ENCODE assay signal across 16 cellular contexts in genomic region chr16:15993946-15994665, GRCh38. TPM values are rescaled to one million over a fixed set of nuclear protein-coding genes. Genes with fewer than 3 reads are reported as not detected.
A peak's percentile ranks its signal among the peaks of the same experiment; 100 is the strongest.
DNase-seq lines count a peak whose midpoint lies in the region; ATAC-seq, FAIRE-seq and TF ChIP-seq lines count a peak whose summit lies in the region.
"Had no signal": no experiment of that assay in that cellular context is flagged by ENCODE, and none has a peak within 500 bp of the region (broad histone marks: within the 10 kb centered on the region; RNA-seq: fewer than 3 reads in every experiment).

No MANE protein-coding gene starts in this region.

- TF ChIP-seq POLR2A in HepG2 (IDR thresholded peaks at IDR 0.05; ENCODE audit: insufficient read depth in 1 of 2, low read depth in 2 of 2, low read length in 2 of 2) (no peak), right lobe of liver (IDR thresholded peaks at IDR 0.05) (no peak), endothelial cell of umbilical vein (IDR thresholded peaks at IDR 0.05; ENCODE audit: low read depth, low read length) (peak; percentile 47)

- TF ChIP-seq EP300 in HepG2 (IDR thresholded peaks at IDR 0.05; ENCODE audit: low read depth in 2 of 2, low read length in 2 of 2) (no peak), HepG2 (CRISPR knock-in tag; IDR thresholded peaks at IDR 0.05; ENCODE audit: borderline replicate concordance) (no peak)

- no peak overlapping the region for H3K9ac ChIP-seq in HepG2 (ENCODE audit: insufficient read depth, low read depth, low read length)
- H3K9ac ChIP-seq in endothelial cell of umbilical vein (replicated peaks; ENCODE audit: extremely low read depth, insufficient read depth, low read length): peak overlapping the region; percentile 30

- H3K27ac ChIP-seq in HepG2 (ENCODE audit: extremely low read length, insufficient read depth, low read length): no peak overlapping the region
- H3K27ac ChIP-seq in right lobe of liver: no peak overlapping the region
- H3K27ac ChIP-seq in endothelial cell of umbilical vein (ENCODE audit: insufficient read depth, low read depth, low read length): peak overlapping the region; percentile 84
- peak overlapping the region in 1 of 2 donors; percentile 83 for H3K27ac ChIP-seq in aorta (ENCODE audit: low read depth in 1 of 2, low read length in 2 of 2)
- no peak overlapping the region for H3K27ac ChIP-seq in foreskin keratinocyte
- H3K27ac ChIP-seq: ovary had no signal

- H3K9me3 ChIP-seq in HepG2 (ENCODE audit: low read length): no peaks in the 10 kb centered on the region
- H3K9me3 ChIP-seq in right lobe of liver: no peaks in the 10 kb centered on the region
- H3K9me3 ChIP-seq in endothelial cell of umbilical vein (replicated peaks; ENCODE audit: control insufficient read depth, insufficient read depth, low read length): no peaks in the 10 kb centered on the region
- H3K9me3 ChIP-seq in aorta (ENCODE audit: control insufficient read depth, low read length): no peaks in the 10 kb centered on the region
- H3K9me3 ChIP-seq: BE2C, HAP-1, ovary had no signal

- H3K27me3 ChIP-seq in HepG2 (ENCODE audit: control insufficient read depth in 1 of 2, insufficient read depth in 2 of 2, low read length in 2 of 2) (no peaks in the 10 kb centered on the region), right lobe of liver (no peaks in the 10 kb centered on the region), endothelial cell of umbilical vein (ENCODE audit: control insufficient read depth in 2 of 2, insufficient read depth in 2 of 2, low read length in 2 of 2) (no peaks in the 10 kb centered on the region), aorta (ENCODE audit: control insufficient read depth in 1 of 2, insufficient read depth in 2 of 2, low read length in 1 of 2) (no peaks in the 10 kb centered on the region), foreskin keratinocyte (no peaks in the 10 kb centered on the region)
- H3K27me3 ChIP-seq: BE2C, ovary had no signal

- no peak for FAIRE-seq in HepG2 (lab: Jason Lieb, UNC)
- FAIRE-seq in endothelial cell of umbilical vein (lab: Jason Lieb, UNC): peak; percentile 95
- FAIRE-seq: endometrium, kidney had no signal

- no TSS peak for BruUV-seq in HepG2 (replicated peaks; lab: Mats Ljungman, UMichigan)
- BruUV-seq in endothelial cell of umbilical vein (replicated peaks; lab: Mats Ljungman, UMichigan): no TSS peak

- H3K4me2 ChIP-seq in HepG2 (ENCODE audit: low read depth, low read length): no peak overlapping the region
- H3K4me2 ChIP-seq in endothelial cell of umbilical vein (ENCODE audit: insufficient read depth, low read length): peak overlapping the region; percentile 43

- CTCF ChIA-PET in HepG2 (lab: Yijun Ruan, JAX; ENCODE audit: low intra/inter-chr PET ratio, low total read pairs) (no interaction called here), endothelial cell of umbilical vein (lab: Charles Lee) (interaction anchor here (0.8 to 3.3 kb wide), 6 partner anchors 10 to 119 kb away, joined by 3 to 23 read pairs (median 4); no protein-coding TSS in a partner anchor)

- POLR2A ChIA-PET in HepG2 (lab: Yijun Ruan, JAX) (interaction anchor here (0.6 kb wide), 1 partner anchor 460 kb away, joined by 5 read pairs; no protein-coding TSS in a partner anchor), endothelial cell of umbilical vein (lab: Charles Lee) (interaction anchor here (0.8 kb wide), 1 partner anchor 42 kb away, joined by 3 read pairs; no protein-coding TSS in a partner anchor)

- intact Hi-C loops in HepG2 (cut with micrococcal nuclease; ENCODE audit: unreplicated experiment) (no loop called here), right lobe of liver (cut with DNase I) (no loop called here), endothelial cell of umbilical vein (cut with micrococcal nuclease) (no loop called here), aorta (cut with DNase I) (no loop called here)

- no peak for TF ChIP-seq RAD21 in HepG2 (CRISPR knock-in tag; IDR thresholded peaks at IDR 0.05)

- H3K36me3 ChIP-seq in HepG2 (replicated peaks in 1 of 2; ENCODE audit: control insufficient read depth in 1 of 2, insufficient read depth in 2 of 2, low read length in 2 of 2) (peaks cover 8 to 23% of the 10 kb centered on the region in 2 experiments; a peak in 4 of 5 replicates), right lobe of liver (no peaks in the 10 kb centered on the region), endothelial cell of umbilical vein (ENCODE audit: control insufficient read depth in 2 of 2, extremely low read depth in 1 of 2, insufficient read depth in 2 of 2, low read length in 2 of 2) (no peaks in the 10 kb centered on the region), aorta (ENCODE audit: control insufficient read depth in 1 of 2, insufficient read depth in 2 of 2, low read length in 1 of 2) (no peaks in the 10 kb centered on the region)
- H3K36me3 ChIP-seq: HAP-1, ovary had no signal

- H3K4me3 ChIP-seq in HepG2 (replicated peaks in 1 of 3; ENCODE audit: insufficient read depth in 1 of 3, low read depth in 2 of 3, low read length in 3 of 3) (no peak overlapping the region), right lobe of liver (no peak overlapping the region), endothelial cell of umbilical vein (replicated peaks in 1 of 3; ENCODE audit: insufficient read depth in 1 of 3, low read depth in 1 of 3, low read length in 3 of 3) (no peak overlapping the region), aorta (ENCODE audit: low read length in 2 of 2) (no peak overlapping the region)
- H3K4me3 ChIP-seq: HAP-1, ovary had no signal

- H4K20me1 ChIP-seq in HepG2 (ENCODE audit: insufficient read depth, low read length) (peaks cover 52% of the 10 kb centered on the region), endothelial cell of umbilical vein (replicated peaks; ENCODE audit: control insufficient read depth, extremely low read depth, insufficient read depth, low read length) (no peaks in the 10 kb centered on the region)

- no peak for ATAC-seq in HepG2
- no peak for ATAC-seq in right lobe of liver
- peak; percentile 77 for ATAC-seq in aorta (ENCODE audit: low FRiP score)
- no peak for ATAC-seq in foreskin keratinocyte

- in situ Hi-C loops in HepG2 (cut with HindIII; ENCODE audit: extremely low pct_ligation_motif_present, low pct_unique_long_range_greater_than_20kb): no loop called here

- TF ChIP-seq CTCF in HepG2 (CRISPR knock-in tag; IDR thresholded peaks at IDR 0.05) (no peak), right lobe of liver (IDR thresholded peaks at IDR 0.05) (no peak), endothelial cell of umbilical vein (IDR thresholded peaks at IDR 0.05; ENCODE audit: extremely low read depth in 1 of 2, insufficient read depth in 1 of 2, low read depth in 1 of 2, low read length in 2 of 2) (no peak), foreskin keratinocyte (conservative IDR thresholded peaks at IDR 0.05) (no peak)

- H3K79me2 ChIP-seq in HepG2 (ENCODE audit: insufficient read depth, low read length) (peaks cover 23% of the 10 kb centered on the region), endothelial cell of umbilical vein (ENCODE audit: control insufficient read depth, insufficient read depth, low read length) (peaks cover 67% of the 10 kb centered on the region)

- no peaks in the 10 kb centered on the region for H3K9me1 ChIP-seq in endothelial cell of umbilical vein (replicated peaks; ENCODE audit: control insufficient read depth, extremely low read depth, insufficient read depth, low read length)

- no peak for DNase-seq in HepG2 (ENCODE audit: low spot score)
- DNase-seq in right lobe of liver: no peak
- peak; percentile 91 for DNase-seq in endothelial cell of umbilical vein (ENCODE audit: low read depth, low spot score)
- peak; percentile 17 for DNase-seq in middle frontal gyrus (ENCODE audit: extremely low spot score, low spot score)
- DNase-seq in aorta: peak in 1 of 2 donors; percentile 69
- DNase-seq in cerebellar cortex (ENCODE audit: low spot score): no peak
- DNase-seq in foreskin keratinocyte: no peak
- DNase-seq in T-helper 2 cell: no peak
- DNase-seq: activated CD4-positive, alpha-beta T cell treated with anti-CD3 and anti-CD28 coated beads, Interleukin-2, amount 50 U/mL, for 4 hours; activated naive CD8-positive, alpha-beta T cell treated with anti-CD3 and anti-CD28 coated beads, Interleukin-2, amount 10 ng/mL, durations not matched to agents 7 days and 5 days; BE2C; kidney; NCI-H510A; ovary had no signal

- H2AFZ ChIP-seq in HepG2 (ENCODE audit: low read length): no peak overlapping the region
- H2AFZ ChIP-seq in endothelial cell of umbilical vein (ENCODE audit: low read depth, low read length): no peak overlapping the region

- dilution Hi-C loops in endothelial cell of umbilical vein (cut with MboI; ENCODE audit: extremely low pct_ligation_motif_present, low sequenced_read_pairs): no loop called here

- H3K4me1 ChIP-seq in HepG2 (ENCODE audit: insufficient read depth, low read length): peaks cover 41% of the 10 kb centered on the region
- H3K4me1 ChIP-seq in right lobe of liver: no peaks in the 10 kb centered on the region
- H3K4me1 ChIP-seq in endothelial cell of umbilical vein (ENCODE audit: control insufficient read depth, extremely low read depth, insufficient read depth, low read length): peaks cover 54% of the 10 kb centered on the region
- H3K4me1 ChIP-seq in aorta (ENCODE audit: control insufficient read depth in 1 of 2, insufficient read depth in 2 of 2, low read length in 2 of 2): no peaks in the 10 kb centered on the region
- H3K4me1 ChIP-seq in foreskin keratinocyte: peaks cover 3% of the 10 kb centered on the region
- H3K4me1 ChIP-seq: HAP-1 had no signal

- 95% methylated on average over 9 of the region's 9 CpGs for WGBS in HepG2 (ENCODE audit: low lambda C conversion rate)
- 71% methylated on average over 8 of the region's 9 CpGs for WGBS in right lobe of liver (ENCODE audit: insufficient coverage, low coverage, low lambda C conversion rate, missing lambda C conversion rate)
- WGBS in aorta, 2 donors: 35 to 37% methylated on average over 9 of the region's 9 CpGs

RNA-seq across cellular contexts. Expression of gene ABCC1, which starts 44.7 kb away (rescaled TPM):
- total RNA-seq in HepG2 (2016; rRNA removed; fragmentation: Illumina TruSeq; extraction: Trizol) (10.2 and 13.0 TPM in 2 replicates), right lobe of liver (1 to 10 TPM; 1.9 to 6.7 (median 4.1) TPM), endothelial cell of umbilical vein (71.4 and 89.2 TPM in 2 replicates), aorta (10 to 100 TPM; 56.5 to 61.9 TPM), foreskin keratinocyte (22.1 and 22.3 TPM in 2 replicates)
- 6.2 and 6.4 TPM in 2 replicates for total RNA-seq in HepG2 (2016; cell fraction: cytosol; rRNA removed; fragmentation: Illumina TruSeq; extraction: Trizol; ENCODE audit: low read depth)
- total RNA-seq in HepG2 (2016; cell fraction: insoluble cytoplasmic fraction; rRNA removed; fragmentation: Illumina TruSeq; extraction: Trizol): 8.4 and 12.8 TPM in 2 replicates
- total RNA-seq in HepG2 (2016; cell fraction: membrane; rRNA removed; fragmentation: Illumina TruSeq; extraction: Trizol): 7.7 and 8.5 TPM in 2 replicates
- total RNA-seq in HepG2 (2016; cell fraction: nucleus; rRNA removed; fragmentation: Illumina TruSeq; extraction: Trizol): 23.8 and 28.6 TPM in 2 replicates
- polyA plus RNA-seq in HepG2 (2011; rRNA removed) (30.6 and 38.1 TPM in 2 replicates), endothelial cell of umbilical vein (46.1 and 53.8 TPM in 2 replicates), aorta (10 to 100 TPM in 1 of 2 donors, 1 to 10 TPM in 1; 2.9 to 30.8 TPM), foreskin keratinocyte (7.0 and 8.9 TPM in 2 replicates)
- polyA plus RNA-seq in HepG2 (2011; cell fraction: cytosol; rRNA removed): 14.1 and 14.7 TPM in 2 replicates
- polyA plus RNA-seq in HepG2 (2011; cell fraction: nucleus; rRNA removed): 110 and 133 TPM in 2 replicates
- polyA plus RNA-seq in HepG2 (2012): 23.1 and 36.8 TPM in 2 replicates
- polyA plus RNA-seq in HepG2 (2016; cell fraction: cytosol; fragmentation: Illumina TruSeq; extraction: Trizol; ENCODE audit: low read depth): 1.3 TPM in 2 replicates
- 6.5 and 9.3 TPM in 2 replicates for polyA plus RNA-seq in HepG2 (2016; cell fraction: insoluble cytoplasmic fraction; fragmentation: Illumina TruSeq; extraction: Trizol; ENCODE audit: low read depth)
- 2.5 and 3.5 TPM in 2 replicates for polyA plus RNA-seq in HepG2 (2016; cell fraction: membrane; fragmentation: Illumina TruSeq; extraction: Trizol; ENCODE audit: low read depth)
- 47.8 and 49.6 TPM in 2 replicates for polyA plus RNA-seq in HepG2 (2016; cell fraction: nucleus; fragmentation: Illumina TruSeq; extraction: Trizol; ENCODE audit: insufficient read depth, low read depth)
- polyA minus RNA-seq in HepG2 (2011; rRNA and poly(A)+ RNA removed; ENCODE audit: low replicate concordance): 87.8 and 152 TPM in 2 replicates
- 36.7 and 46.7 TPM in 2 replicates for polyA minus RNA-seq in HepG2 (2011; cell fraction: cytosol; rRNA and poly(A)+ RNA removed)
- polyA minus RNA-seq in HepG2 (2011; cell fraction: nucleus; rRNA and poly(A)+ RNA removed): 61.3 and 64.6 TPM in 2 replicates
- polyA plus RNA-seq in endothelial cell of umbilical vein (2011; cell fraction: cytosol; rRNA removed): 36.6 and 39.1 TPM in 2 replicates
- polyA plus RNA-seq in endothelial cell of umbilical vein (2011; cell fraction: nucleus; rRNA removed): 116 and 138 TPM in 2 replicates
- 62.5 and 78.6 TPM in 2 replicates for polyA plus RNA-seq in endothelial cell of umbilical vein (2012)
- polyA minus RNA-seq in endothelial cell of umbilical vein: 184 and 195 TPM in 2 replicates
- 23.8 TPM for polyA minus RNA-seq in endothelial cell of umbilical vein (2011; cell fraction: cytosol; rRNA and poly(A)+ RNA removed)
- polyA minus RNA-seq in endothelial cell of umbilical vein (2011; cell fraction: nucleus; rRNA and poly(A)+ RNA removed): 124 and 158 TPM in 2 replicates

Comparison
In these comparisons a context has a peak if more than half of its experiments do, and no peak if none do; other contexts are left out.
1. DNase-seq: peak in endothelial cell of umbilical vein (single experiment) and middle frontal gyrus (single experiment); none in HepG2 (single experiment), right lobe of liver (0 of 3), cerebellar cortex (single experiment), foreskin keratinocyte (0 of 2) and T-helper 2 cell (0 of 5).